14 cellular contexts compared by ENCODE assay signal in genomic region chr14:52020866-52021717, GRCh38. TPM values are rescaled to one million over a fixed set of nuclear protein-coding genes. Genes with fewer than 3 reads are reported as not detected.
DNase-seq lines count a peak whose midpoint lies in the region; ATAC-seq and TF ChIP-seq lines count a peak whose summit lies in the region.
"Had no signal": no experiment of that assay in that cellular context is flagged by ENCODE, and none has a peak within 500 bp of the region (broad histone marks: within the 10 kb centered on the region; RNA-seq: fewer than 3 reads in every experiment).

No MANE protein-coding gene starts in this region.

- no peak overlapping the region for H3K4me3 Mint-ChIP-seq in activated CD4-positive, alpha-beta memory T cell treated with anti-CD3 and anti-CD28 coated beads, Interleukin-2, amount 10 ng/mL, durations not matched to agents 7 days and 5 days
- no peak overlapping the region for H3K4me3 Mint-ChIP-seq in activated CD4-positive, alpha-beta memory T cell treated with anti-CD3 and anti-CD28 coated beads for 36 hours
- H3K4me3 Mint-ChIP-seq in T-helper 2 cell treated with Interferon-gamma antibody and Interleukin-4, amounts not matched to agents 5 μg/mL and 100 μg/mL, for 36 hours = peak overlapping the region; percentile 42

- intact Hi-C loops in activated CD4-positive, alpha-beta memory T cell treated with anti-CD3 and anti-CD28 coated beads for 36 hours (cut with micrococcal nuclease) = loop anchor here (5.0 to 10.0 kb wide), 2 partner anchors 114 to 166 kb away; no protein-coding TSS in a partner anchor

- POLR2A ChIA-PET in activated CD4-positive, alpha-beta memory T cell treated with anti-CD3 and anti-CD28 coated beads, Interleukin-2, amount 10 ng/mL, durations not matched to agents 7 days and 5 days (lab: Charles Lee) = interaction anchor here (0.6 to 2.1 kb wide), 2 partner anchors 25 to 531 kb away, joined by 3 to 4 read pairs; partner anchors contain the start of genes GPR137C and TXNDC16
- POLR2A ChIA-PET in activated CD4-positive, alpha-beta memory T cell treated with anti-CD3 and anti-CD28 coated beads for 36 hours (lab: Charles Lee) = no interaction called here

- no peaks in the 10 kb centered on the region for H3K27me3 ChIP-seq in smooth muscle cell (ENCODE audit: low read depth)
- H3K27me3 ChIP-seq: SJCRH30 had no signal

- H3K27me3 Mint-ChIP-seq in activated CD4-positive, alpha-beta memory T cell treated with anti-CD3 and anti-CD28 coated beads, Interleukin-2, amount 10 ng/mL, durations not matched to agents 7 days and 5 days = peaks cover 4% of the 10 kb centered on the region
- no peaks in the 10 kb centered on the region for H3K27me3 Mint-ChIP-seq in activated CD4-positive, alpha-beta memory T cell treated with anti-CD3 and anti-CD28 coated beads for 36 hours
- peaks cover 11% of the 10 kb centered on the region for H3K27me3 Mint-ChIP-seq in T-helper 2 cell treated with Interferon-gamma antibody and Interleukin-4, amounts not matched to agents 5 μg/mL and 100 μg/mL, for 36 hours (ENCODE audit: low read depth)

- peaks cover 2% of the 10 kb centered on the region for H3K36me3 Mint-ChIP-seq in activated CD4-positive, alpha-beta memory T cell treated with anti-CD3 and anti-CD28 coated beads, Interleukin-2, amount 10 ng/mL, durations not matched to agents 7 days and 5 days (ENCODE audit: low read depth)
- no peaks in the 10 kb centered on the region for H3K36me3 Mint-ChIP-seq in activated CD4-positive, alpha-beta memory T cell treated with anti-CD3 and anti-CD28 coated beads for 36 hours
- H3K36me3 Mint-ChIP-seq in T-helper 2 cell treated with Interferon-gamma antibody and Interleukin-4, amounts not matched to agents 5 μg/mL and 100 μg/mL, for 36 hours (ENCODE audit: low read depth) = peaks cover 4% of the 10 kb centered on the region

- no peaks in the 10 kb centered on the region for H3K9me3 ChIP-seq in smooth muscle cell (replicated peaks; ENCODE audit: low read depth)
- H3K9me3 ChIP-seq: A549, SJCRH30 had no signal

- H2AFZ ChIP-seq in smooth muscle cell (ENCODE audit: low read depth) = no peak overlapping the region

- ATAC-seq in GM19455 (IDR thresholded peaks at IDR 0.05; ENCODE audit: unreplicated experiment) (no peak), GM21381 (IDR thresholded peaks at IDR 0.05; ENCODE audit: unreplicated experiment) (no peak)
- ATAC-seq: A549 had no signal

- H3K27ac ChIP-seq in smooth muscle cell (ENCODE audit: low read depth) = no peak overlapping the region
- H3K27ac ChIP-seq: A549, SJCRH30 had no signal

- 57% methylated on average over 7 of the region's 7 CpGs for WGBS in smooth muscle cell (ENCODE audit: low lambda C conversion rate)

- H3K4me1 ChIP-seq in smooth muscle cell (ENCODE audit: low read depth) = peaks cover 16% of the 10 kb centered on the region
- H3K4me1 ChIP-seq: A549, SJCRH30 had no signal

- CTCF ChIA-PET in activated CD4-positive, alpha-beta memory T cell treated with anti-CD3 and anti-CD28 coated beads, Interleukin-2, amount 10 ng/mL, durations not matched to agents 7 days and 5 days (lab: Charles Lee) = interaction anchor here (0.6 to 0.7 kb wide), 2 partner anchors 15 to 747 kb away, joined by 3 read pairs; no protein-coding TSS in a partner anchor
- CTCF ChIA-PET in activated CD4-positive, alpha-beta memory T cell treated with anti-CD3 and anti-CD28 coated beads for 36 hours (lab: Charles Lee) = interaction anchor here (1.3 to 1.5 kb wide), 2 partner anchors 25 to 49 kb away, joined by 3 to 4 read pairs; no protein-coding TSS in a partner anchor

- H3K4me3 ChIP-seq in fibroblast of the aortic adventitia (ENCODE audit: low read depth, low read length) (no peak overlapping the region), smooth muscle cell (no peak overlapping the region)
- H3K4me3 ChIP-seq: A549, SJCRH30 had no signal

- no peaks in the 10 kb centered on the region for H3K79me2 ChIP-seq in smooth muscle cell (ENCODE audit: low read depth)

- H3K9ac ChIP-seq in smooth muscle cell (ENCODE audit: low read depth) = no peak overlapping the region

- DNase-seq in activated CD4-positive, alpha-beta memory T cell treated with anti-CD3 and anti-CD28 coated beads, Interleukin-2, amount 10 ng/mL, durations not matched to agents 7 days and 5 days = no peak
- no peak for DNase-seq in activated CD4-positive, alpha-beta memory T cell treated with anti-CD3 and anti-CD28 coated beads for 36 hours
- no peak for DNase-seq in T-helper 2 cell treated with Interferon-gamma antibody and Interleukin-4, amounts not matched to agents 5 μg/mL and 100 μg/mL, for 36 hours (ENCODE audit: low spot score)
- peak; percentile 56 for DNase-seq in fibroblast of the aortic adventitia (ENCODE audit: low read depth)
- DNase-seq in smooth muscle cell (lab: John Stamatoyannopoulos, UW; ENCODE audit: unreplicated experiment) = no peak
- DNase-seq in NCI-H128 (lab: John Stamatoyannopoulos, UW; ENCODE audit: unreplicated experiment) = no peak
- DNase-seq: activated CD4-positive, alpha-beta T cell treated with anti-CD3 and anti-CD28 coated beads, Interleukin-2, amount 50 U/mL, for 1 hour; kidney; NCI-H187; NCI-H774; SJCRH30 had no signal

- H4K20me1 ChIP-seq in smooth muscle cell (ENCODE audit: low read depth) = no peaks in the 10 kb centered on the region

- peaks cover 4% of the 10 kb centered on the region for H3K36me3 ChIP-seq in smooth muscle cell (ENCODE audit: low read depth)
- H3K36me3 ChIP-seq: SJCRH30 had no signal

- peak overlapping the region; percentile 31 for H3K4me2 ChIP-seq in smooth muscle cell
- H3K4me2 ChIP-seq: A549 had no signal

- peaks cover 9% of the 10 kb centered on the region for H3K9me3 Mint-ChIP-seq in activated CD4-positive, alpha-beta memory T cell treated with anti-CD3 and anti-CD28 coated beads, Interleukin-2, amount 10 ng/mL, durations not matched to agents 7 days and 5 days
- peaks cover 4% of the 10 kb centered on the region for H3K9me3 Mint-ChIP-seq in activated CD4-positive, alpha-beta memory T cell treated with anti-CD3 and anti-CD28 coated beads for 36 hours
- H3K9me3 Mint-ChIP-seq in T-helper 2 cell treated with Interferon-gamma antibody and Interleukin-4, amounts not matched to agents 5 μg/mL and 100 μg/mL, for 36 hours = peaks cover 18% of the 10 kb centered on the region

- H3K4me1 Mint-ChIP-seq in activated CD4-positive, alpha-beta memory T cell treated with anti-CD3 and anti-CD28 coated beads, Interleukin-2, amount 10 ng/mL, durations not matched to agents 7 days and 5 days = peaks cover 41% of the 10 kb centered on the region
- peaks cover 18% of the 10 kb centered on the region for H3K4me1 Mint-ChIP-seq in activated CD4-positive, alpha-beta memory T cell treated with anti-CD3 and anti-CD28 coated beads for 36 hours (ENCODE audit: low read depth)
- peaks cover 44% of the 10 kb centered on the region for H3K4me1 Mint-ChIP-seq in T-helper 2 cell treated with Interferon-gamma antibody and Interleukin-4, amounts not matched to agents 5 μg/mL and 100 μg/mL, for 36 hours (ENCODE audit: low read depth)

- H3F3A ChIP-seq in smooth muscle cell (ENCODE audit: low read depth) = peaks cover 12% of the 10 kb centered on the region

- peak overlapping the region; percentile 22 for H3K27ac Mint-ChIP-seq in activated CD4-positive, alpha-beta memory T cell treated with anti-CD3 and anti-CD28 coated beads, Interleukin-2, amount 10 ng/mL, durations not matched to agents 7 days and 5 days
- H3K27ac Mint-ChIP-seq in activated CD4-positive, alpha-beta memory T cell treated with anti-CD3 and anti-CD28 coated beads for 36 hours = no peak overlapping the region
- peak overlapping the region; percentile 73 for H3K27ac Mint-ChIP-seq in T-helper 2 cell treated with Interferon-gamma antibody and Interleukin-4, amounts not matched to agents 5 μg/mL and 100 μg/mL, for 36 hours

- TF ChIP-seq CTCF in fibroblast of the aortic adventitia (IDR thresholded peaks at IDR 0.05; ENCODE audit: insufficient read depth, low read length) = no peak
- TF ChIP-seq CTCF in smooth muscle cell (IDR thresholded peaks at IDR 0.05; ENCODE audit: borderline replicate concordance, insufficient read depth, poor library complexity, severe bottlenecking) = no peak

RNA-seq across cellular contexts. Expression of gene RTRAF, which starts 31.7 kb away (rescaled TPM):
- total RNA-seq in activated CD4-positive, alpha-beta memory T cell treated with anti-CD3 and anti-CD28 coated beads, Interleukin-2, amount 10 ng/mL, durations not matched to agents 7 days and 5 days = 100 to 1,000 TPM; 175 to 188 TPM
- total RNA-seq in activated CD4-positive, alpha-beta memory T cell treated with anti-CD3 and anti-CD28 coated beads for 36 hours = 100 to 1,000 TPM; 222 to 238 TPM
- total RNA-seq in fibroblast of the aortic adventitia (ENCODE audit: low replicate concordance) = 44.2 and 98.2 TPM in 2 replicates
- 143 and 163 TPM in 2 replicates for total RNA-seq in smooth muscle cell
- 218 and 221 TPM in 2 replicates for polyA plus RNA-seq in smooth muscle cell

RNA-seq across cellular contexts. Expression of gene NID2, which starts 47.8 kb away (rescaled TPM):
- under 1 TPM; 0.15 to 0.18 TPM for total RNA-seq in activated CD4-positive, alpha-beta memory T cell treated with anti-CD3 and anti-CD28 coated beads, Interleukin-2, amount 10 ng/mL, durations not matched to agents 7 days and 5 days
- not detected for total RNA-seq in activated CD4-positive, alpha-beta memory T cell treated with anti-CD3 and anti-CD28 coated beads for 36 hours
- total RNA-seq in fibroblast of the aortic adventitia (ENCODE audit: low replicate concordance) = 146 and 370 TPM in 2 replicates
- total RNA-seq in smooth muscle cell = 217 and 229 TPM in 2 replicates
- 130 and 196 TPM in 2 replicates for polyA plus RNA-seq in smooth muscle cell

Comparison
In these comparisons a context has a peak if more than half of its experiments do, and no peak if none do; other contexts are left out.
1. RNA of gene NID2, which starts 47.8 kb away (total RNA-seq): 217 to 229 TPM in smooth muscle cell and 146 to 370 TPM in fibroblast of the aortic adventitia; 0.15 to 0.18 TPM in activated CD4-positive, alpha-beta memory T cell treated with anti-CD3 and anti-CD28 coated beads, Interleukin-2, amount 10 ng/mL, durations not matched to agents 7 days and 5 days and not detected in activated CD4-positive, alpha-beta memory T cell treated with anti-CD3 and anti-CD28 coated beads for 36 hours; every median in the first group is over 100 times any median in the second.